In the genomic region with DNA sequence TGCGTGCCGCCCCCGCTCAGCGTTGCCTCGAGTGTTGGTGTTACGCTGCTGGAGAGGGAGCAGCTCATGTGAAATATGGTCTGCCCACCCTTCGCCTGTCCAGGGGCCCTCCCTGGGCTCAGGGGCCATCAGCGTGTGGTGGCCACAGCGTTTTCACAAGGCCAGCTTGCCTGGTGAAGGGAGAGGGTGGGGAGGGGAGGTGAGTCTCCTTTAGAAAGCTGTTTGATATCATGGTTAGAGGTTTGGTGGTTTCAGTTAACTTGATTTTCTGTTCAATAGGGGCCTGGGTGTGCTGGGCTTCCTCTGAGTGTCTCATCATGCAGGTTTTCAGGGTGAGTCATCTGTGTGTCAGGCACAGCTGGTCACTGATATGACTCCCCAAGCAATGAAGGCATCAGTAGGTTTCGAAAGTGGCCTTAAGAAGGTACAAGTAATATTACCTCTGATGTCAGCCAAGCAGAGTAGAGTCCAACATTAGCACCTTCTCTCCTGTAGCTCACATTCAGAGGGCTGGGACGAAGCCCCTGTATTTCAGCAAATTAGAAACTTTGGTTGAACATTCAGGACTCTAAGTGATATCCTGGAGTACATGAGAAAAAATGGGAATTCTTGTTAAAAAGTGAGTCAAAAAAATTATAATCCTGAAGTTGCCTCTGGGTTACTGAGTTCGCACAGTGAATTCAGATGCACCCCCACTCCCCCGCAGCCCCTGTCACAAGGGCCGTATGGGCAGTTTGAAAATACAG, we compare ENCODE assay signal across 8 cellular contexts.
A peak's percentile ranks its signal among the peaks of the same experiment; 100 is the strongest.
DNase-seq lines count a peak whose midpoint lies in the region; ATAC-seq and TF ChIP-seq lines count a peak whose summit lies in the region.

No MANE protein-coding gene starts in this region.

- no peaks in the 10 kb centered on the region for H3K27me3 Mint-ChIP-seq in nephron progenitor cell (ENCODE audit: low read depth, poor library complexity)

- TF ChIP-seq CTCF in nephron progenitor cell (IDR thresholded peaks at IDR 0.05) (no peak), tibial artery (IDR thresholded peaks at IDR 0.05) (no peak)

- intact Hi-C loops in tibial artery (cut with DNase I; ENCODE audit: low total_unique reads): no loop called here

- peaks cover 46% of the 10 kb centered on the region for H3K4me1 Mint-ChIP-seq in nephron progenitor cell

- DNase-seq in activated CD4-positive, alpha-beta T cell treated with anti-CD3 and anti-CD28 coated beads, Interleukin-2, amount 50 U/mL, for 48 hours: peak; percentile 31 to 48
- DNase-seq in activated CD4-positive, alpha-beta T cell treated with anti-CD3 and anti-CD28 coated beads for 1 hour: no peak
- DNase-seq in NCI-H69 (lab: John Stamatoyannopoulos, UW): peak; percentile 9
- DNase-seq in dedifferentiated amniotic fluid mesenchymal stem cell (ENCODE audit: extremely low spot score): peak; percentile 63
- no peak for DNase-seq in nephron progenitor cell
- DNase-seq in substantia nigra (lab: John Stamatoyannopoulos, UW): no peak
- no peak for DNase-seq in tibial artery

- H3K27ac Mint-ChIP-seq in nephron progenitor cell: peak overlapping the region; percentile 97

- no peak overlapping the region for H3K4me3 ChIP-seq in tibial artery

- H3K27ac ChIP-seq in substantia nigra (ENCODE audit: low read depth, low read length, poor library complexity, severe bottlenecking): no peak overlapping the region
- H3K27ac ChIP-seq in tibial artery: no peak overlapping the region

- H3K36me3 ChIP-seq in tibial artery: peaks cover 0 to 4% (median 0%) of the 10 kb centered on the region in 3 donors

- no peaks in the 10 kb centered on the region for H3K27me3 ChIP-seq in tibial artery

- peaks cover 5% of the 10 kb centered on the region for H3K9me3 Mint-ChIP-seq in nephron progenitor cell

- H3K36me3 Mint-ChIP-seq in nephron progenitor cell (ENCODE audit: low read depth): peaks cover 35% of the 10 kb centered on the region

- no peak for ATAC-seq in GM21367 (IDR thresholded peaks at IDR 0.05; ENCODE audit: unreplicated experiment)

- peak overlapping the region; percentile 28 for H3K4me3 Mint-ChIP-seq in nephron progenitor cell

- H3K9me3 ChIP-seq in tibial artery: no peaks in the 10 kb centered on the region

- H3K4me1 ChIP-seq in tibial artery: no peaks in the 10 kb centered on the region

Comparison
In these comparisons a context has a peak if more than half of its experiments do, and no peak if none do; other contexts are left out.
1. DNase-seq: peak in activated CD4-positive, alpha-beta T cell treated with anti-CD3 and anti-CD28 coated beads, Interleukin-2, amount 50 U/mL, for 48 hours (2 of 2), NCI-H69 (single experiment) and dedifferentiated amniotic fluid mesenchymal stem cell (single experiment); none in activated CD4-positive, alpha-beta T cell treated with anti-CD3 and anti-CD28 coated beads for 1 hour (single experiment), nephron progenitor cell (single experiment), substantia nigra (0 of 49) and tibial artery (0 of 2).